In genomic region chr3:16828815-16829214, GRCh38 we compare ENCODE assay signal across 1 cellular context.
TF ChIP-seq lines count a peak whose summit lies in the region.

No MANE protein-coding gene starts in this region.

TF ChIP-seq in HepG2, 621 proteins besides CTCF, POLR2A, EP300 and RAD21:
- TF ChIP-seq, protein P1, sequence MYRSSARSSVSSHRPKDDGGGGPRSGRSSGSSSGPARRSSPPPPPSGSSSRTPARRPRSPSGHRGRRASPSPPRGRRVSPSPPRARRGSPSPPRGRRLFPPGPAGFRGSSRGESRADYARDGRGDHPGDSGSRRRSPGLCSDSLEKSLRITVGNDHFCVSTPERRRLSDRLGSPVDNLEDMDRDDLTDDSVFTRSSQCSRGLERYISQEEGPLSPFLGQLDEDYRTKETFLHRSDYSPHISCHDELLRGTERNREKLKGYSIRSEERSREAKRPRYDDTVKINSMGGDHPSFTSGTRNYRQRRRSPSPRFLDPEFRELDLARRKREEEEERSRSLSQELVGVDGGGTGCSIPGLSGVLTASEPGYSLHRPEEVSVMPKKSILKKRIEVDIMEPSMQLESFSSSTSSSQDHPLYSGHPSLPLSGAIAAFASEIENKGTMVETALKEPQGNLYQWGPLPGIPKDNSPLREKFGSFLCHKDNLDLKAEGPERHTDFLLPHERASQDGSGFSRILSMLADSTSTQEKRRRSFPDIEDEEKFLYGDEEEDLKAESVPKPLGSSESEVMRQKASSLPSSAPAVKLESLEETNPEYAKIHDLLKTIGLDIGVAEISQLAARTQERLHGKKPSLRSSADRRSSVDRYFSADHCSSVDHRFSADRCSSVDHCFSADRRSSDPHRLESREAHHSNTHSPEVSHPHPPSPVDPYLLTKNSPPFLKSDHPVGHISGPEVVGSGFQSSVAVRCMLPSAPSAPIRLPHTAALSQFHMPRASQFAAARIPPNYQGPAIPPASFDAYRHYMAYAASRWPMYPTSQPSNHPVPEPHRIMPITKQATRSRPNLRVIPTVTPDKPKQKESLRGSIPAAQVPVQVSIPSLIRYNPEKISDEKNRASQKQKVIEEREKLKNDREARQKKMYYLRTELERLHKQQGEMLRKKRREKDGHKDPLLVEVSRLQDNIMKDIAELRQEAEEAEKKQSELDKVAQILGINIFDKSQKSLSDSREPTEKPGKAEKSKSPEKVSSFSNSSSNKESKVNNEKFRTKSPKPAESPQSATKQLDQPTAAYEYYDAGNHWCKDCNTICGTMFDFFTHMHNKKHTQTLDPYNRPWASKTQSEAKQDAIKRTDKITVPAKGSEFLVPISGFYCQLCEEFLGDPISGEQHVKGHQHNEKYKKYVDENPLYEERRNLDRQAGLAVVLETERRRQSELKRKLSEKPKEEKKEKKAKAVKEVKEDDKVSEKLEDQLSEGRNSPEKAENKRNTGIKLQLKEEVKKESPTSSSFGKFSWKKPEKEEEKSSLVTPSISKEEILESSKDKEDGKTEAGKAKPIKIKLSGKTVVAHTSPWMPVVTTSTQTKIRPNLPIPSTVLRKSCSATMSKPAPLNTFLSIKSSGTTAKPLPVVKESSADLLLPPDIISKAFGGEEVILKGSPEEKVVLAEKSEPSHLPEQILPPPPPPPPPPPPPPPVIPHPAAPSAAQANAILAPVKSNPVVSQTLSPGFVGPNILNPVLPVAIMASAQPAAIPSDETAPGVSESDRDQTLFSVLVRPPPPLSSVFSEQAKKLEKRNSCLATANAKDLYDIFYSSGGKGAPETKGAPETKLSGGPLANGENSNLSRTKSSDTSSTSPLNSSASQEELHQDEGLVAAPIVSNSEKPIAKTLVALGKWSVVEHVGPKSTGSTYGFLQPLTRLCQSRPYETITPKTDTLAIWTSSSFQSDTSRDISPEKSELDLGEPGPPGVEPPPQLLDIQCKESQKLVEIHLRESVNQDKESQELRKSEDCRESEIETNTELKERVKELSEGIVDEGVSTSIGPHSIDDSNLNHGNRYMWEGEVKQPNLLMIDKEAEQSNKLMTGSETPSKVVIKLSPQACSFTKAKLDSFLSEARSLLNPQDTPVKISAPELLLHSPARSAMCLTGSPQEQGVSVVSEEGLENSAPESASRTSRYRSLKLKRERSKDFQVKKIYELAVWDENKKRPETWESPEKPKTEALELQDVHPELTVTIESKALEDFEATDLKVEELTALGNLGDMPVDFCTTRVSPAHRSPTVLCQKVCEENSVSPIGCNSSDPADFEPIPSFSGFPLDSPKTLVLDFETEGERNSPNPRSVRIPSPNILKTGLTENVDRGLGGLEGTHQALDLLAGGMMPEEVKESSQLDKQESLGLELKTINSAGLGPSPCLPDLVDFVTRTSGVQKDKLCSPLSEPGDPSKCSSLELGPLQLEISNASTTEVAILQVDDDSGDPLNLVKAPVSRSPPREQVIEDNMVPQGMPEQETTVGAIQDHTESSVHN (CRISPR knock-in tag; IDR thresholded peaks at IDR 0.05), result no peak
- TF ChIP-seq DR1 (CRISPR knock-in tag; IDR thresholded peaks at IDR 0.05) (no peak), NFKB2 (CRISPR knock-in tag; IDR thresholded peaks at IDR 0.05; ENCODE audit: borderline replicate concordance) (no peak), SAFB2 (CRISPR knock-in tag; IDR thresholded peaks at IDR 0.05; ENCODE audit: borderline replicate concordance, low read depth) (no peak), MAFF (IDR thresholded peaks at IDR 0.05; ENCODE audit: low read depth, low read length) (no peak), ZEB1 (IDR thresholded peaks at IDR 0.05; ENCODE audit: insufficient replicate concordance, low read depth) (no peak), ZFP1 (CRISPR knock-in tag; IDR thresholded peaks at IDR 0.05) (no peak), ZSCAN20 (CRISPR knock-in tag; IDR thresholded peaks at IDR 0.05; ENCODE audit: borderline replicate concordance) (no peak), MLX (CRISPR knock-in tag; IDR thresholded peaks at IDR 0.05) (no peak), BRD4 (CRISPR knock-in tag; IDR thresholded peaks at IDR 0.05) (no peak)
